ENCODE assay signal across 10 cellular contexts in genomic region chr2:19667085-19667484, GRCh38.
DNase-seq lines count a peak whose midpoint lies in the region; ATAC-seq and TF ChIP-seq lines count a peak whose summit lies in the region.
"Had no signal": no experiment of that assay in that cellular context is flagged by ENCODE, and none has a peak within 500 bp of the region (broad histone marks: within the 10 kb centered on the region; RNA-seq: fewer than 3 reads in every experiment).

No MANE protein-coding gene starts in this region.

- no peaks in the 10 kb centered on the region for H3K27me3 ChIP-seq in brain microvascular endothelial cell (replicated peaks)
- no peaks in the 10 kb centered on the region for H3K27me3 ChIP-seq in mesenchymal stem cell (ENCODE audit: control insufficient read depth in 1 of 2, insufficient read depth in 1 of 2, low read length in 2 of 2)

- peak overlapping the region in 1 of 2 experiments; percentile 31 for H2BK12ac ChIP-seq in mesenchymal stem cell (ENCODE audit: low read length in 2 of 2)

- H4K8ac ChIP-seq in mesenchymal stem cell (ENCODE audit: low read length), result no peak overlapping the region

- 40% methylated on average over 3 of the region's 3 CpGs for WGBS in mesenchymal stem cell

- H3K14ac ChIP-seq in mesenchymal stem cell (ENCODE audit: low read length in 2 of 2), result no peak overlapping the region

- peak; percentile 55 for DNase-seq in Caki2 (ENCODE audit: low read depth)
- DNase-seq in NAMALWA (ENCODE audit: low spot score), result peak; percentile 13
- DNase-seq in brain microvascular endothelial cell, result peak; percentile 22
- peak; percentile 65 for DNase-seq in mesenchymal stem cell
- DNase-seq in globus pallidus (ENCODE audit: low spot score), result no peak
- no peak for DNase-seq in CD1c-positive myeloid dendritic cell (ENCODE audit: extremely low spot score)
- DNase-seq in putamen (ENCODE audit: low spot score), result no peak
- DNase-seq: GOT3 had no signal

- no peak overlapping the region for H3K4me3 ChIP-seq in brain microvascular endothelial cell (ENCODE audit: low read depth, low read length)
- no peak overlapping the region for H3K4me3 ChIP-seq in mesenchymal stem cell (ENCODE audit: insufficient read depth in 1 of 2, low read depth in 1 of 2, low read length in 2 of 2)

- no peak overlapping the region for H2BK15ac ChIP-seq in mesenchymal stem cell (ENCODE audit: low read depth, poor library complexity, severe bottlenecking)

- peaks cover 8% of the 10 kb centered on the region for H3K4me1 ChIP-seq in mesenchymal stem cell (ENCODE audit: control insufficient read depth, insufficient read depth, low read depth, low read length)

- no peaks in the 10 kb centered on the region for H3K36me3 ChIP-seq in brain microvascular endothelial cell (replicated peaks)
- H3K36me3 ChIP-seq in mesenchymal stem cell (ENCODE audit: control insufficient read depth in 1 of 2, insufficient read depth in 2 of 2, low read depth in 1 of 2, low read length in 2 of 2), result no peaks in the 10 kb centered on the region

- no peak overlapping the region for H3K4me2 ChIP-seq in mesenchymal stem cell (ENCODE audit: low read length, poor library complexity, severe bottlenecking)

- no peaks in the 10 kb centered on the region for H3K79me1 ChIP-seq in mesenchymal stem cell (replicated peaks; ENCODE audit: low read length, poor library complexity, severe bottlenecking)

- H3K9me3 ChIP-seq in mesenchymal stem cell (ENCODE audit: control insufficient read depth, low read length), result no peaks in the 10 kb centered on the region

- H2BK5ac ChIP-seq in mesenchymal stem cell (ENCODE audit: low read depth, low read length, poor library complexity, severe bottlenecking), result no peak overlapping the region

- no peak overlapping the region for H3K23ac ChIP-seq in mesenchymal stem cell (ENCODE audit: low read length in 2 of 2)

- peak overlapping the region in 1 of 2 experiments; percentile 57 for H3K18ac ChIP-seq in mesenchymal stem cell (ENCODE audit: low read depth in 1 of 2, low read length in 2 of 2)

- no peak overlapping the region for H2AFZ ChIP-seq in mesenchymal stem cell (ENCODE audit: low read depth, low read length)

- no peak overlapping the region for H2BK120ac ChIP-seq in mesenchymal stem cell (ENCODE audit: low read depth, low read length)

- H2AK5ac ChIP-seq in mesenchymal stem cell (ENCODE audit: low read length, severe bottlenecking), result no peak overlapping the region

- peak overlapping the region; percentile 36 for H3K9ac ChIP-seq in mesenchymal stem cell (ENCODE audit: low read length)

- H4K91ac ChIP-seq in mesenchymal stem cell (ENCODE audit: low read length), result no peak overlapping the region

- TF ChIP-seq CTCF in brain microvascular endothelial cell (IDR thresholded peaks at IDR 0.05; ENCODE audit: low read depth, low read length, missing control alignments), result peak; percentile 44

- H3K27ac ChIP-seq in brain microvascular endothelial cell (no peak overlapping the region), mesenchymal stem cell (ENCODE audit: low read length, poor library complexity, severe bottlenecking) (no peak overlapping the region)

- no peak overlapping the region for H3K4ac ChIP-seq in mesenchymal stem cell (ENCODE audit: low read depth in 1 of 2, low read length in 2 of 2)

- ATAC-seq in GM21529 (IDR thresholded peaks at IDR 0.05; ENCODE audit: unreplicated experiment), result no peak
- ATAC-seq: natural killer cell treated with Interleukin-12 subunit alpha and Interleukin-12 subunit beta and Interleukin-15 and Interleukin-18, amount 100 ng/mL, for 72 hours had no signal

- in situ Hi-C loops in Caki2 (cut with HindIII; ENCODE audit: low pct_unique_long_range_greater_than_20kb, low sequenced_read_pairs) (no loop called here), brain microvascular endothelial cell (cut with HindIII; ENCODE audit: low pct_ligation_motif_present, low sequenced_read_pairs) (no loop called here)

Comparison
In these comparisons a context has a peak if more than half of its experiments do, and no peak if none do; other contexts are left out.
1. DNase-seq: peak in Caki2 (single experiment), NAMALWA (single experiment), brain microvascular endothelial cell (single experiment) and mesenchymal stem cell (single experiment); none in globus pallidus (single experiment), CD1c-positive myeloid dendritic cell (single experiment) and putamen (single experiment).